In the genomic region with DNA sequence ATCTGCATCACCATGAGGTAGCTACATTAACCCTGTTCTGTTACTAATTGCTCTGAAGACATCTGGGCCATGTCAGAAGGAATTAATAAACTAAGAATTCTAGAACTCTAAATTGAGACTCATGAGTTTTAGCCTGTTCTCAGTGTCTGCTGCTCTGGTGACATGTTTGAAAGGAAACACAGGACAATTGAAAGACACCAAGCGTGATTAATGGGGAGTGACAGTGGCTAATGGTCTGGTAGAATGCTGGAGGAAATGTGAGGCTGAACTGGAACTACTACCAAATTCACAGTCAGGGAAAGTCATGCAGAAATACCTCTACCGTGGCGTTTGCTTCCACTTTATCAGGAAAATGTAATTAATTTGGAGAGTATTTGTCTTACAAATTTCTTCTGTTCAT, we compare ENCODE assay signal across 31 cellular contexts.
"Had no signal": no experiment of that assay in that cellular context is flagged by ENCODE, and none has a peak within 500 bp of the region (broad histone marks: within the 10 kb centered on the region; RNA-seq: fewer than 3 reads in every experiment).

No MANE protein-coding gene starts in this region.

- H3K9me3 ChIP-seq: body of pancreas, esophagus muscularis mucosa, gastrocnemius medialis, heart left ventricle had no signal

- H3K4me3 Mint-ChIP-seq: activated CD4-positive, alpha-beta memory T cell treated with anti-CD3 and anti-CD28 coated beads, Interleukin-2, amount 10 ng/mL, durations not matched to agents 7 days and 5 days; activated CD4-positive, alpha-beta T cell treated with anti-CD3 and anti-CD28 coated beads, Interleukin-2, amount 10 ng/mL, durations not matched to agents 7 days and 5 days; activated naive CD8-positive, alpha-beta T cell; activated T-cell treated with anti-CD3 and anti-CD28 coated beads, Interleukin-2, amount 50 U/mL, for 24 hours; activated T-helper 17 cell treated with anti-CD3 and anti-CD28 coated beads, Interleukin-2, amount 50 U/mL, for 72 hours; effector memory CD8-positive, alpha-beta T cell; WTC11 had no signal

- H3K4me1 Mint-ChIP-seq: activated CD4-positive, alpha-beta memory T cell treated with anti-CD3 and anti-CD28 coated beads, Interleukin-2, amount 10 ng/mL, durations not matched to agents 7 days and 5 days; activated T-helper 17 cell treated with anti-CD3 and anti-CD28 coated beads, Interleukin-2, amount 50 U/mL, for 72 hours had no signal

- H3K27ac Mint-ChIP-seq: activated CD4-positive, alpha-beta memory T cell treated with anti-CD3 and anti-CD28 coated beads, Interleukin-2, amount 10 ng/mL, durations not matched to agents 7 days and 5 days; activated CD4-positive, alpha-beta T cell treated with anti-CD3 and anti-CD28 coated beads, Interleukin-2, amount 10 ng/mL, durations not matched to agents 7 days and 5 days; activated naive CD8-positive, alpha-beta T cell; activated T-cell treated with anti-CD3 and anti-CD28 coated beads, Interleukin-2, amount 50 U/mL, for 24 hours; activated T-helper 17 cell treated with anti-CD3 and anti-CD28 coated beads, Interleukin-2, amount 50 U/mL, for 72 hours; effector memory CD8-positive, alpha-beta T cell; WTC11 had no signal

- H3K4me1 ChIP-seq: body of pancreas, esophagus muscularis mucosa, foreskin keratinocyte, gastrocnemius medialis had no signal

- H3K27ac ChIP-seq: body of pancreas, esophagus muscularis mucosa, foreskin keratinocyte, gastrocnemius medialis, heart left ventricle, VCaP had no signal

- H3K4me3 ChIP-seq: body of pancreas, esophagus muscularis mucosa, gastrocnemius medialis, heart left ventricle had no signal

- H3K9me3 Mint-ChIP-seq: activated CD4-positive, alpha-beta memory T cell treated with anti-CD3 and anti-CD28 coated beads, Interleukin-2, amount 10 ng/mL, durations not matched to agents 7 days and 5 days; activated CD4-positive, alpha-beta T cell treated with anti-CD3 and anti-CD28 coated beads, Interleukin-2, amount 10 ng/mL, durations not matched to agents 7 days and 5 days; activated T-cell treated with anti-CD3 and anti-CD28 coated beads, Interleukin-2, amount 50 U/mL, for 24 hours; activated T-helper 17 cell treated with anti-CD3 and anti-CD28 coated beads, Interleukin-2, amount 50 U/mL, for 72 hours; effector memory CD8-positive, alpha-beta T cell; WTC11 had no signal

- H3K36me3 ChIP-seq: gastrocnemius medialis had no signal

- H3K36me3 Mint-ChIP-seq: WTC11 had no signal

- H3K27me3 Mint-ChIP-seq: activated naive CD8-positive, alpha-beta T cell had no signal

- DNase-seq: activated CD4-positive, alpha-beta memory T cell treated with anti-CD3 and anti-CD28 coated beads, Interleukin-2, amount 10 ng/mL, durations not matched to agents 7 days and 5 days; activated CD4-positive, alpha-beta T cell treated with anti-CD3 and anti-CD28 coated beads for 1 hour; activated CD4-positive, alpha-beta T cell treated with anti-CD3 and anti-CD28 coated beads for 4 hours; activated CD4-positive, alpha-beta T cell treated with anti-CD3 and anti-CD28 coated beads, Interleukin-2, amount 10 ng/mL, durations not matched to agents 7 days and 5 days; activated CD4-positive, alpha-beta T cell treated with anti-CD3 and anti-CD28 coated beads, Interleukin-2, amount 50 U/mL, for 4 hours; activated CD8-positive, alpha-beta memory T cell treated with anti-CD3 and anti-CD28 coated beads, Interleukin-2, amount 50 U/mL, for 48 hours; activated effector memory CD4-positive, alpha-beta T cell treated with Interleukin-2 at 50 U/mL for 16 hours; activated gamma-delta T cell treated with Interleukin-2 at 50 U/mL for 16 hours; activated naive CD4-positive, alpha-beta T cell treated with anti-CD3 and anti-CD28 coated beads, Interleukin-2, amount 50 U/mL, for 16 hours; activated naive CD4-positive, alpha-beta T cell treated with Interleukin-2 at 50 U/mL for 16 hours; activated T-cell treated with anti-CD3 and anti-CD28 coated beads for 4 hours; activated T-cell treated with anti-CD3 and anti-CD28 coated beads, Interleukin-2, amount 50 U/mL, for 24 hours; amniotic stem cell; anterior cingulate cortex; body of pancreas; caudate nucleus; cortex of kidney; dermis blood vessel endothelial cell; effector CD4-positive, alpha-beta T cell; effector memory CD8-positive, alpha-beta T cell; erythroblast; foreskin keratinocyte; gastrocnemius medialis; glutamatergic neuron; heart left ventricle; T-helper 2 cell had no signal

- ATAC-seq: activated T-helper 17 cell treated with anti-CD3 and anti-CD28 coated beads, Interleukin-2, amount 50 U/mL, for 72 hours; body of pancreas; effector memory CD8-positive, alpha-beta T cell; foreskin keratinocyte; gastrocnemius medialis; heart left ventricle; WTC11 had no signal

- H3K27me3 ChIP-seq: body of pancreas, gastrocnemius medialis, heart left ventricle had no signal
